Comparison of ENCODE assay signal across 8 cellular contexts in the genomic region with DNA sequence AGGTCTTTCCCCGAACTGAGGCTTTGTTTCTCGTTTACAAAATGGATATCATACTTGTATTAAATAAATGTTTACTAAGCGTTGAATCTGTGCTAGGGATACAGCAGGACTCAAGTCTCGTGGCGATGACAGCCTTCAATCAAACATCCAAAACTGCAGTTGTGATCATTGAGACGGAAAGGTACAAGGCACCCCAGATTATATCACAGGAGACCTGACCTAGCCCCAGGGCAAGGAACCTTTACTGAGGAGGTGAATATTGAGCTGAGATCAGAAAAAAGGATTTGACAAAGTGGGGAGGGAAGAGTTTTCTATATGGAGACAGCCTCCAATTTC. TPM values are rescaled to one million over a fixed set of nuclear protein-coding genes. Genes with fewer than 3 reads are reported as not detected.
DNase-seq lines count a peak whose midpoint lies in the region; ATAC-seq and TF ChIP-seq lines count a peak whose summit lies in the region.

No MANE protein-coding gene starts in this region.

- H3K27me3 ChIP-seq in SJCRH30: no peaks in the 10 kb centered on the region
- no peaks in the 10 kb centered on the region for H3K27me3 ChIP-seq in prostate gland (replicated peaks; ENCODE audit: insufficient read depth)

- H3K4me1 ChIP-seq in SJCRH30: peaks cover 19% of the 10 kb centered on the region
- H3K4me1 ChIP-seq in prostate gland (replicated peaks): no peaks in the 10 kb centered on the region

- ATAC-seq in HG03159 (IDR thresholded peaks at IDR 0.05; ENCODE audit: unreplicated experiment) (no peak), HG02642 (IDR thresholded peaks at IDR 0.05; ENCODE audit: poor library complexity, unreplicated experiment) (no peak)

- H3K27ac ChIP-seq in SJCRH30: peak overlapping the region; percentile 89
- H3K27ac ChIP-seq in prostate gland: peak overlapping the region; percentile 52 to 68

- H3K4me3 ChIP-seq in GM12864 (ENCODE audit: low read depth, low read length) (peak overlapping the region; percentile 75), SJCRH30 (peak overlapping the region; percentile 97), fibroblast of mammary gland (ENCODE audit: control insufficient read depth, low read depth, low read length) (peak overlapping the region; percentile 95), prostate gland (peak overlapping the region; percentile 64 to 67)

- DNase-seq in GM12864 (ENCODE audit: low read depth) (no peak), SJCRH30 (no peak), fibroblast of mammary gland (ENCODE audit: low read depth) (no peak), prostate gland (ENCODE audit: low spot score) (no peak), NCI-H2196 treated with DMSO at 0.1 percent for 48 hours (lab: John Stamatoyannopoulos, UW; ENCODE audit: unreplicated experiment) (no peak), dedifferentiated amniotic fluid mesenchymal stem cell (ENCODE audit: extremely low spot score) (no peak)

- no peak for TF ChIP-seq POLR2A in prostate gland (IDR thresholded peaks at IDR 0.05)

- intact Hi-C loops in prostate gland (cut with DNase I): no loop called here

- H3K36me3 ChIP-seq in SJCRH30 (peaks cover 19% of the 10 kb centered on the region), prostate gland (no peaks in the 10 kb centered on the region)

- H3K9me3 ChIP-seq in SJCRH30 (replicated peaks) (no peaks in the 10 kb centered on the region), prostate gland (no peaks in the 10 kb centered on the region)

- WGBS in prostate gland: under 1% methylated on average over 6 of the region's 6 CpGs

- TF ChIP-seq CTCF in GM12864 (IDR thresholded peaks at IDR 0.05; ENCODE audit: low read depth, low read length, missing control alignments) (no peak), fibroblast of mammary gland (conservative IDR thresholded peaks at IDR 0.05; ENCODE audit: control insufficient read depth, insufficient read depth, low read depth, low read length) (no peak), prostate gland (IDR thresholded peaks at IDR 0.05) (no peak)

RNA-seq across cellular contexts. Expression of a gene that starts 0.5 kb away (rescaled TPM):
- total RNA-seq in SJCRH30 (2014; rRNA removed; shearing (Covaris generic)): 65.5 and 67.8 TPM in 2 replicates
- 10 to 100 TPM; 34.7 to 44.6 TPM for total RNA-seq in prostate gland
